ENCODE assay signal across 1 cellular context in the genomic region with DNA sequence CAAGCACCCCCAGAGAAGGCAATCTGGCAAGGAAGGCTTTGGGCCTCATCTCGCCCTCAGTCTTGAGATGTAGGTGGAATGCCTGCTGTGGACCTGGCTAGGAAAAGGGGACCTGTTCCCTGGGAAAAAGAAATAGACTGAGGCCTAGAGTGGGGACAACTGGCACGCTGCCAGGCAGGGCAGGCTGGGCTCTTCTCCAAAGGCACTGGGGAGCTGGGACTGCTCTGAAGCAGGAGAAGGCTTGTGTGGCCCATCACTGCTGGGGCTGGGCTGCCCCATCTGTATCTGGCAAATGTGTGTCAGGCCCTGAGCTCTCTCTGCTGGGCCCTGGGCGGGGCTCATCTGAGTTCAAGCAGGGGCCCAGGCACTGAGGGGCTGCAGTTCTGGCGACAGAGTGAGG.
TF ChIP-seq lines count a peak whose summit lies in the region.

No MANE protein-coding gene starts in this region.

TF ChIP-seq in K562, 482 proteins besides CTCF, POLR2A, EP300 and RAD21 (continued from another document):
- no peak for TF ChIP-seq ZNF518B (CRISPR knock-in tag; IDR thresholded peaks at IDR 0.05)
